In the genomic region with DNA sequence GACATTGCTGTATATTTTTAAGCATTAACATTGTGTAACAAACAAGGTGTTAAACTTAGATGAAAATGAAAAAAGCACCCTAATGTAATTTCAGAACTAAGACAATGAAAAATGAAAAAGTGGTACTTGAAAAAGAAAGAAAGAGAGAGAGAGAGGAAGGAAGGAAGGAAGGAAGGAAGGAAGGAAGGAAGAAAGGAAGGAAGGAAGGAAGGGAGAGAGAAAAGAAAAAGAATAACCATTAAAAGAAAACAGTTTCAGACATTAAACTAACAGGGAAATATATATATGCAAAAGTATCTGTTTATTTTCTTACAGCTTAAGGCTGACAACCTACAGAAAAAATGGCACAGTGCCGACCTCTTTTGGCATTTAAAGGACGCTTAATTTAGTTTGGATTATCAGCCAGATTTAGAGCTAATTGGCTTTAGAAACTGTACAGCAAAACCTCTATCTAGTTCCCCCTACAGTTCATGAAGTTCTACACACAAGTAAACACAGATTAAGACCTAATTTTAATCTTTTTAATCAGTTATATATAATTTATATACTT, we compare ENCODE assay signal across 20 cellular contexts. TPM values are rescaled to one million over a fixed set of nuclear protein-coding genes. Genes with fewer than 3 reads are reported as not detected.
A peak's percentile ranks its signal among the peaks of the same experiment; 100 is the strongest.
DNase-seq lines count a peak whose midpoint lies in the region; ATAC-seq, FAIRE-seq and TF ChIP-seq lines count a peak whose summit lies in the region.
"Had no signal": no experiment of that assay in that cellular context is flagged by ENCODE, and none has a peak within 500 bp of the region (broad histone marks: within the 10 kb centered on the region; RNA-seq: fewer than 3 reads in every experiment).

No MANE protein-coding gene starts in this region.

- H3K27ac ChIP-seq in WERI-Rb-1 (no peak overlapping the region), caudate nucleus (ENCODE audit: low read depth, low read length) (no peak overlapping the region)
- H3K27ac ChIP-seq: HL-60 had no signal

- no peaks in the 10 kb centered on the region for H3K36me3 ChIP-seq in WERI-Rb-1

- TF ChIP-seq CTCF in D721Med (IDR thresholded peaks at IDR 0.05; ENCODE audit: insufficient read depth, missing control alignments) (peak; percentile 21), WERI-Rb-1 (IDR thresholded peaks at IDR 0.05; ENCODE audit: low read depth, low read length) (0 out of 2 replicates have a peak, but pooled peaks have one; percentile 1), retinal pigment epithelial cell (conservative IDR thresholded peaks at IDR 0.05; ENCODE audit: low read depth, low read length) (peak; percentile 35)

- H3K4me3 ChIP-seq in WERI-Rb-1 (ENCODE audit: low read depth, low read length) (no peak overlapping the region), retinal pigment epithelial cell (ENCODE audit: low read length) (no peak overlapping the region)
- H3K4me3 ChIP-seq: GM12878 had no signal

- intact Hi-C loops in Right ventricle myocardium superior (cut with DNase I): no loop called here

- ATAC-seq in Right ventricle myocardium superior (ENCODE audit: poor library complexity): no peak
- ATAC-seq: GM12878, T-helper 17 cell had no signal

- H3K27me3 ChIP-seq in WERI-Rb-1 (ENCODE audit: insufficient read depth, low read depth, severe bottlenecking): no peaks in the 10 kb centered on the region

- FAIRE-seq in D721Med (lab: Jason Lieb, UNC): peak; percentile 71
- FAIRE-seq: GM12878 had no signal

- DNase-seq in D721Med (ENCODE audit: insufficient read length, low spot score) (no peak), NCI-H524 treated with DMSO at 0.1 percent for 48 hours (lab: John Stamatoyannopoulos, UW) (peak; percentile 9), WERI-Rb-1 (no peak), retinal pigment epithelial cell (ENCODE audit: low read depth) (peak; percentile 71), SIG-M5 treated with dmso at 0.1 percent for 504 hours (lab: John Stamatoyannopoulos, UW; ENCODE audit: unreplicated experiment) (no peak), caudate nucleus (lab: John Stamatoyannopoulos, UW) (no peak), Right ventricle myocardium superior (no peak)
- DNase-seq: AML-193; HFFc6; Karpas-422; NCI-H1048; NCI-H1436; NCI-H1930; NCI-H226; NCI-H526; NK-92 treated with Interleukin-12 subunit alpha and Interleukin-12 subunit beta, amount 100 ng/mL, for 24 hours; SIG-M5; T-helper 17 cell had no signal

- H3K9me3 ChIP-seq in WERI-Rb-1 (ENCODE audit: severe bottlenecking): no peaks in the 10 kb centered on the region

RNA-seq across cellular contexts. Expression of a gene that starts 13.8 kb away (rescaled TPM):
- total RNA-seq in Right ventricle myocardium superior: 9.6 TPM

Comparison
In these comparisons a context has a peak if more than half of its experiments do, and no peak if none do; other contexts are left out.
1. DNase-seq: peak in NCI-H524 treated with DMSO at 0.1 percent for 48 hours (single experiment) and retinal pigment epithelial cell (single experiment); none in D721Med (single experiment), WERI-Rb-1 (single experiment), SIG-M5 treated with dmso at 0.1 percent for 504 hours (single experiment), caudate nucleus (0 of 61) and Right ventricle myocardium superior (single experiment).
2. Peak in every context shown above with its lines, with median percentiles within 50 percentile points of each other: CTCF ChIP-seq.